ENCODE assay signal across 30 cellular contexts in the genomic region with DNA sequence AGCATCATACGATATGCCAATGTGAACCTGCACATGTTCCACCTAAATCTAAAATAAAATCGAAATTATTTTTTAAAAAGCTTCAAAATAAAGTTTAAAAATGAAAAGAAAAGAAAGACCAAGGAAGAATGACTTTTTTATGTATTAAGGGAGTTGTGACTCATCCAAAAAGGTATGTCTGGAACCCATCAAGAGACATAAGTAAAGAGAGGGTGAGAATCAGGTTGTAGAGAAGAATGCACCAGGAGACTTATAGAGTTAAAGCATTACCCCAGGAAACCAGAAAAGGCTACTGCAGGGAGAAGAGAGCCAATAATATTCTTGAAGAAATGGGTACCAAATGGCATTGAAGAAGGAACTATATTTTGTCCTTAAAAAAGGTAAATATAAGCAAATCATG.
"Had no signal": no experiment of that assay in that cellular context is flagged by ENCODE, and none has a peak within 500 bp of the region (broad histone marks: within the 10 kb centered on the region; RNA-seq: fewer than 3 reads in every experiment).

No MANE protein-coding gene starts in this region.

- ATAC-seq: heart right ventricle; left lobe of liver; naive thymus-derived CD4-positive, alpha-beta T cell; right cardiac atrium; stimulated activated memory B cell treated with anti-CD40 and anti-IgM and Interleukin-4, amounts not matched to agents 10 μg/mL and 1 μg/mL and 100 μg/mL, for 72 hours; stimulated activated naive CD8-positive, alpha-beta T cell treated with anti-CD3 and anti-CD28 coated beads, Interleukin-15, Interleukin-2, amounts not matched to agents 100 U/mL and 50 U/mL, for 24 hours; upper lobe of right lung had no signal

- H3K27ac Mint-ChIP-seq: dendritic cell treated with granulocyte-macrophage colony-stimulating factor and Interleukin-4, amounts not matched to agents 40 ng/mL and 50 ng/mL, for 4 days; endodermal cell; immature natural killer cell; memory B cell; mesothelial cell of epicardium; naive thymus-derived CD4-positive, alpha-beta T cell; nephron; neural progenitor cell; stimulated activated memory B cell treated with anti-CD40 and anti-IgM and Interleukin-4, amounts not matched to agents 10 μg/mL and 1 μg/mL and 100 μg/mL, for 72 hours had no signal

- H3K4me3 ChIP-seq: colonic mucosa, esophagus muscularis mucosa, heart right ventricle, lung, neural progenitor cell, prostate gland, sigmoid colon, spleen, testis, tibial artery, upper lobe of right lung, uterus had no signal

- H3K9me3 ChIP-seq: colonic mucosa, esophagus muscularis mucosa, heart right ventricle, prostate gland, sigmoid colon, spleen, testis, tibial artery, upper lobe of right lung, uterus had no signal

- H3K4me1 ChIP-seq: colonic mucosa, prostate gland, testis, upper lobe of right lung had no signal

- DNase-seq: colonic mucosa; effector CD8-positive, alpha-beta T cell; endodermal cell; foreskin melanocyte; glutamatergic neuron; heart right ventricle; hypothalamus; immature natural killer cell; naive thymus-derived CD4-positive, alpha-beta T cell; right cardiac atrium; sigmoid colon; spleen; stimulated activated CD4-positive, alpha-beta T cell treated with anti-CD3 and anti-CD28 coated beads, Interleukin-4, amount 100 ng/mL, for 4 hours; stimulated activated naive CD8-positive, alpha-beta T cell treated with anti-CD3 and anti-CD28 coated beads, Interleukin-15, Interleukin-2, amounts not matched to agents 100 U/mL and 50 U/mL, for 24 hours; substantia nigra; testis; tibial artery; upper lobe of right lung; uterus had no signal

- H3K27ac ChIP-seq: colonic mucosa, esophagus muscularis mucosa, heart right ventricle, neural progenitor cell, prostate gland, sigmoid colon, spleen, testis, tibial artery, upper lobe of right lung, uterus had no signal

- H3K9ac ChIP-seq: neural progenitor cell had no signal

- H3K36me3 Mint-ChIP-seq: immature natural killer cell; memory B cell; mesothelial cell of epicardium; naive thymus-derived CD4-positive, alpha-beta T cell; stimulated activated memory B cell treated with anti-CD40 and anti-IgM and Interleukin-4, amounts not matched to agents 10 μg/mL and 1 μg/mL and 100 μg/mL, for 72 hours had no signal

- H3K27me3 Mint-ChIP-seq: stimulated activated memory B cell treated with anti-CD40 and anti-IgM and Interleukin-4, amounts not matched to agents 10 μg/mL and 1 μg/mL and 100 μg/mL, for 72 hours had no signal

- H3K27me3 ChIP-seq: colonic mucosa, esophagus muscularis mucosa, heart right ventricle, neural progenitor cell, sigmoid colon, spleen, testis, tibial artery, upper lobe of right lung, uterus had no signal

- H3K4me3 Mint-ChIP-seq: dendritic cell treated with granulocyte-macrophage colony-stimulating factor and Interleukin-4, amounts not matched to agents 40 ng/mL and 50 ng/mL, for 4 days; endodermal cell; immature natural killer cell; memory B cell; mesothelial cell of epicardium; naive thymus-derived CD4-positive, alpha-beta T cell; nephron; neural progenitor cell; stimulated activated memory B cell treated with anti-CD40 and anti-IgM and Interleukin-4, amounts not matched to agents 10 μg/mL and 1 μg/mL and 100 μg/mL, for 72 hours had no signal

- H3K4me2 ChIP-seq: neural progenitor cell had no signal

- H2AFZ ChIP-seq: neural progenitor cell had no signal

- FAIRE-seq: keratinocyte had no signal

- H3K4me1 Mint-ChIP-seq: immature natural killer cell; memory B cell; naive thymus-derived CD4-positive, alpha-beta T cell; stimulated activated memory B cell treated with anti-CD40 and anti-IgM and Interleukin-4, amounts not matched to agents 10 μg/mL and 1 μg/mL and 100 μg/mL, for 72 hours had no signal

- H3K36me3 ChIP-seq: colonic mucosa, esophagus muscularis mucosa, heart right ventricle, neural progenitor cell, prostate gland, sigmoid colon, spleen, tibial artery, upper lobe of right lung, uterus had no signal

- H3K9me3 Mint-ChIP-seq: dendritic cell treated with granulocyte-macrophage colony-stimulating factor and Interleukin-4, amounts not matched to agents 40 ng/mL and 50 ng/mL, for 4 days; endodermal cell; memory B cell; mesothelial cell of epicardium; nephron; neural progenitor cell; stimulated activated memory B cell treated with anti-CD40 and anti-IgM and Interleukin-4, amounts not matched to agents 10 μg/mL and 1 μg/mL and 100 μg/mL, for 72 hours had no signal
